In the genomic region with DNA sequence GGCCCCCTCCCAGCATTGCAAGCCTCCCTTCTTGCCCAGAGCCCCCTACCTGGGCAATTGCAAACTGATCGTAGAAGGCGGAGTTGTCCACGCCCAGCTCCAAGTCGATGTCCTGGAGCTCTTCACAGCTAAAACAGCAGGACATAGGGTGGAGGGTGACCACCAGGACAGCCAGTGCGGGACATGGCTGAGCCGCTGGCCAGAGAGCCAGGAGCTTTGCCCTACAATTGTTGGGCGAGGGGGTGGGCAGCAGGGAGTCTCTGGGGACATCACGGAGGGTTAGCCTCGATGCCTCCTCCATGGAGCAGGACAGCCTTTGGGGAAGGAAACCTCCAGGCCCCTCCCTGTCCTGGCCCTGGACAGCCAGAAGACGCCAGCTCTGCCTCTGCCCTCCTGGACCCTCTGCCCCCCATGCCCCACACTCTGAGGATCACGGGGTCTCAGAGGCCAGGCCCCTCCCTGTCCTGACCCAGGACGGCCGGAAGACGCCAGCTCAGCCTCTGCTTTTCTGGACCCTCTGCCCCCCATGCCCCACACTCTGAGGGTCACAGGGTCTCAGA, we compare ENCODE assay signal across 1 cellular context.
TF ChIP-seq lines count a peak whose summit lies in the region.

No MANE protein-coding gene starts in this region.

TF ChIP-seq in HepG2, 621 proteins besides CTCF, POLR2A, EP300 and RAD21:
- no peak for TF ChIP-seq ZNF780A (CRISPR knock-in tag; IDR thresholded peaks at IDR 0.05)
- no peak for TF ChIP-seq SIX1 (CRISPR knock-in tag; IDR thresholded peaks at IDR 0.05; ENCODE audit: borderline replicate concordance)
- TF ChIP-seq RFXAP (CRISPR knock-in tag; IDR thresholded peaks at IDR 0.05; ENCODE audit: borderline replicate concordance), result no peak
- TF ChIP-seq NFYB (CRISPR knock-in tag; IDR thresholded peaks at IDR 0.05), result no peak
- TF ChIP-seq SNAPC2 (CRISPR knock-in tag; IDR thresholded peaks at IDR 0.05), result no peak
- no peak for TF ChIP-seq ZNF20 (CRISPR knock-in tag; IDR thresholded peaks at IDR 0.05)
- TF ChIP-seq, protein P1, sequence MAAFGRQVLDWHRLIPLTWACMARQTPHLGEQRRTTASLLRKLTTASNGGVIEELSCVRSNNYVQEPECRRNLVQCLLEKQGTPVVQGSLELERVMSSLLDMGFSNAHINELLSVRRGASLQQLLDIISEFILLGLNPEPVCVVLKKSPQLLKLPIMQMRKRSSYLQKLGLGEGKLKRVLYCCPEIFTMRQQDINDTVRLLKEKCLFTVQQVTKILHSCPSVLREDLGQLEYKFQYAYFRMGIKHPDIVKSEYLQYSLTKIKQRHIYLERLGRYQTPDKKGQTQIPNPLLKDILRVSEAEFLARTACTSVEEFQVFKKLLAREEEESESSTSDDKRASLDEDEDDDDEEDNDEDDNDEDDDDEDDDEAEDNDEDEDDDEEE (CRISPR knock-in tag; IDR thresholded peaks at IDR 0.05), result no peak
- TF ChIP-seq, protein P2, sequence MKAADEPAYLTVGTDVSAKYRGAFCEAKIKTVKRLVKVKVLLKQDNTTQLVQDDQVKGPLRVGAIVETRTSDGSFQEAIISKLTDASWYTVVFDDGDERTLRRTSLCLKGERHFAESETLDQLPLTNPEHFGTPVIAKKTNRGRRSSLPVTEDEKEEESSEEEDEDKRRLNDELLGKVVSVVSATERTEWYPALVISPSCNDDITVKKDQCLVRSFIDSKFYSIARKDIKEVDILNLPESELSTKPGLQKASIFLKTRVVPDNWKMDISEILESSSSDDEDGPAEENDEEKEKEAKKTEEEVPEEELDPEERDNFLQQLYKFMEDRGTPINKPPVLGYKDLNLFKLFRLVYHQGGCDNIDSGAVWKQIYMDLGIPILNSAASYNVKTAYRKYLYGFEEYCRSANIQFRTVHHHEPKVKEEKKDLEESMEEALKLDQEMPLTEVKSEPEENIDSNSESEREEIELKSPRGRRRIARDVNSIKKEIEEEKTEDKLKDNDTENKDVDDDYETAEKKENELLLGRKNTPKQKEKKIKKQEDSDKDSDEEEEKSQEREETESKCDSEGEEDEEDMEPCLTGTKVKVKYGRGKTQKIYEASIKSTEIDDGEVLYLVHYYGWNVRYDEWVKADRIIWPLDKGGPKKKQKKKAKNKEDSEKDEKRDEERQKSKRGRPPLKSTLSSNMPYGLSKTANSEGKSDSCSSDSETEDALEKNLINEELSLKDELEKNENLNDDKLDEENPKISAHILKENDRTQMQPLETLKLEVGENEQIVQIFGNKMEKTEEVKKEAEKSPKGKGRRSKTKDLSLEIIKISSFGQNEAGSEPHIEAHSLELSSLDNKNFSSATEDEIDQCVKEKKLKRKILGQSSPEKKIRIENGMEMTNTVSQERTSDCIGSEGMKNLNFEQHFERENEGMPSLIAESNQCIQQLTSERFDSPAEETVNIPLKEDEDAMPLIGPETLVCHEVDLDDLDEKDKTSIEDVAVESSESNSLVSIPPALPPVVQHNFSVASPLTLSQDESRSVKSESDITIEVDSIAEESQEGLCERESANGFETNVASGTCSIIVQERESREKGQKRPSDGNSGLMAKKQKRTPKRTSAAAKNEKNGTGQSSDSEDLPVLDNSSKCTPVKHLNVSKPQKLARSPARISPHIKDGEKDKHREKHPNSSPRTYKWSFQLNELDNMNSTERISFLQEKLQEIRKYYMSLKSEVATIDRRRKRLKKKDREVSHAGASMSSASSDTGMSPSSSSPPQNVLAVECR (CRISPR knock-in tag; IDR thresholded peaks at IDR 0.05; ENCODE audit: borderline replicate concordance), result no peak
TF ChIP-seq in HepG2: peak in this region for 0.
